ENCODE assay signal across 8 cellular contexts in the genomic region with DNA sequence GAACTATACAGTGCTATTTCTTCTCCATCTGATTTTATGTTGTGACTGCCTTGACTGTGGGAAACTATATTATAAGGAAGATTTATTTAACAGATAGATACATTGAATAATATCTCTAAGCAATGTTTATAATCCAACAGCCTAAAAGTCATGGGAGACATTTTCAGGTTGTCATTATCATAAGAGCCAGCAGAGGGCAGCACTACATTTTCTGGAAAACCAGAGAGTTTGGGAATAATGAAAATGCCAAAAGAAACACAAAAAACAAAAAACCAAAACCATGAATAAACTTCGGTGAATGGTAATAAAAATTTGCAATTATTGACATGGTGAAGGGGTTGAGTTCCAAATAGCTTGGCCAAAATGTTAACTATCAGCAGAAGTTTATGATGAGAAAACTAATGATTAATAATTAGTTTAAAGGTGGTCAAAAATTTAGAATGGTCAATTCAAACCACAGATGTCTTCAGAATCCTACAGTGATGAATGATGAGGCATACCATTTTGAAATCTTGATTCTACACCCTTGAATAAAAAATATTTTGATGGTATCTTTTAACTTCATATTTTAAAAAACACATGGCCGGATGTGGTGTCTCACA. TPM values are rescaled to one million over a fixed set of nuclear protein-coding genes. Genes with fewer than 3 reads are reported as not detected.
DNase-seq lines count a peak whose midpoint lies in the region; ATAC-seq, FAIRE-seq and TF ChIP-seq lines count a peak whose summit lies in the region.

No MANE protein-coding gene starts in this region.

- H3K36me3 ChIP-seq in prostate gland: no peaks in the 10 kb centered on the region

- ATAC-seq in HG03095 (IDR thresholded peaks at IDR 0.05; ENCODE audit: unreplicated experiment) (no peak), GM18517 (IDR thresholded peaks at IDR 0.05; ENCODE audit: unreplicated experiment) (no peak)

- 55% methylated on average over 2 of the region's 2 CpGs for WGBS in prostate gland

- intact Hi-C loops in prostate gland (cut with DNase I): loop anchor here (10.0 kb wide), 1 partner anchor 100 kb away; no protein-coding TSS in a partner anchor

- no peak overlapping the region for H3K4me3 ChIP-seq in Jurkat, Clone E6-1 (ENCODE audit: low read length)
- H3K4me3 ChIP-seq in fibroblast of the aortic adventitia (ENCODE audit: low read depth, low read length) (no peak overlapping the region), prostate gland (no peak overlapping the region)

- no peaks in the 10 kb centered on the region for H3K9me3 ChIP-seq in prostate gland

- TF ChIP-seq POLR2A in prostate gland (IDR thresholded peaks at IDR 0.05): no peak

- no peaks in the 10 kb centered on the region for H3K27me3 ChIP-seq in prostate gland (replicated peaks; ENCODE audit: insufficient read depth)

- H3K27ac ChIP-seq in prostate gland: no peak overlapping the region

- peak; percentile 2 for DNase-seq in NOMO-1 treated with DMSO at 0.1 percent for 48 hours (lab: John Stamatoyannopoulos, UW; ENCODE audit: unreplicated experiment)
- no peak for DNase-seq in NOMO-1 treated with dmso at 0.1 percent for 144 hours (lab: John Stamatoyannopoulos, UW; ENCODE audit: unreplicated experiment)
- peak; percentile 19 for DNase-seq in Jurkat, Clone E6-1 (ENCODE audit: low read depth, low spot score)
- DNase-seq in fibroblast of the aortic adventitia (ENCODE audit: low read depth): peak; percentile 69
- no peak for DNase-seq in prostate gland (ENCODE audit: low spot score)

- TF ChIP-seq CTCF in fibroblast of the aortic adventitia (IDR thresholded peaks at IDR 0.05; ENCODE audit: insufficient read depth, low read length): peak; percentile 60
- peak; percentile 61 to 75 (median 64) for TF ChIP-seq CTCF in prostate gland (IDR thresholded peaks at IDR 0.05)

- peaks cover 7% of the 10 kb centered on the region for H3K4me1 ChIP-seq in prostate gland (replicated peaks)

- peak; percentile 88 for FAIRE-seq in TTC549 (lab: Jason Lieb, UNC)

RNA-seq across cellular contexts. Expression of a gene that starts 4.7 kb away (rescaled TPM):
- 1,512 TPM for polyA plus RNA-seq in Jurkat, Clone E6-1 (2012; ENCODE audit: insufficient read depth, insufficient read length)
- total RNA-seq in fibroblast of the aortic adventitia (ENCODE audit: low replicate concordance) (674 and 828 TPM in 2 replicates), prostate gland (100 to 1,000 TPM; 305 to 491 TPM)

RNA-seq across cellular contexts. Expression of a gene that starts 5.1 kb away (rescaled TPM):
- 86.5 TPM for polyA plus RNA-seq in Jurkat, Clone E6-1 (2012; ENCODE audit: insufficient read depth, insufficient read length)
- 121 and 148 TPM in 2 replicates for total RNA-seq in fibroblast of the aortic adventitia (ENCODE audit: low replicate concordance)
- total RNA-seq in prostate gland: 10 to 100 TPM; 74.1 to 80.1 TPM

Comparison
In these comparisons a context has a peak if more than half of its experiments do, and no peak if none do; other contexts are left out.
1. DNase-seq: peak in NOMO-1 treated with DMSO at 0.1 percent for 48 hours (single experiment), Jurkat, Clone E6-1 (single experiment) and fibroblast of the aortic adventitia (single experiment); none in NOMO-1 treated with dmso at 0.1 percent for 144 hours (single experiment) and prostate gland (single experiment).